ENCODE assay signal across 33 cellular contexts in genomic region chr6:105705608-105706007, GRCh38.
"Had no signal": no experiment of that assay in that cellular context is flagged by ENCODE, and none has a peak within 500 bp of the region (broad histone marks: within the 10 kb centered on the region; RNA-seq: fewer than 3 reads in every experiment).

No MANE protein-coding gene starts in this region.

- H3K27me3 ChIP-seq: adrenal gland, ascending aorta, body of pancreas, brain microvascular endothelial cell, breast epithelium, cardiac muscle cell had no signal

- H3K4me1 ChIP-seq: adrenal gland, ascending aorta, body of pancreas, breast epithelium had no signal

- FAIRE-seq: astrocyte, bronchial epithelial cell had no signal

- DNase-seq: activated effector memory CD4-positive, alpha-beta T cell treated with anti-CD3 and anti-CD28 coated beads, Interleukin-2, amount 50 U/mL, for 16 hours; activated effector memory CD4-positive, alpha-beta T cell treated with Interleukin-2 at 50 U/mL for 16 hours; activated gamma-delta T cell; activated gamma-delta T cell treated with Interleukin-2 at 50 U/mL for 16 hours; activated naive CD4-positive, alpha-beta T cell treated with anti-CD3 and anti-CD28 coated beads for 36 hours; activated naive CD4-positive, alpha-beta T cell treated with anti-CD3 and anti-CD28 coated beads, Interleukin-2, amount 10 ng/mL, durations not matched to agents 7 days and 5 days; activated naive CD4-positive, alpha-beta T cell treated with anti-CD3 and anti-CD28 coated beads, Interleukin-2, amount 50 U/mL, for 16 hours; activated naive CD4-positive, alpha-beta T cell treated with Interleukin-2 at 50 U/mL for 16 hours; activated naive CD8-positive, alpha-beta T cell treated with anti-CD3 and anti-CD28 coated beads for 36 hours; activated naive CD8-positive, alpha-beta T cell treated with anti-CD3 and anti-CD28 coated beads, Interleukin-2, amount 10 ng/mL, durations not matched to agents 7 days and 5 days; activated naive CD8-positive, alpha-beta T cell treated with anti-CD3 and anti-CD28 coated beads, Interleukin-2, amount 50 U/mL, for 24 hours; activated T-cell treated with anti-CD3 and anti-CD28 coated beads, Interleukin-2, amount 50 U/mL, for 1 hour; activated T-cell treated with anti-CD3 and anti-CD28 coated beads, Interleukin-2, amount 50 U/mL, for 24 hours; activated T-cell treated with anti-CD3 and anti-CD28 coated beads, Interleukin-2, amount 50 U/mL, for 4 hours; activated T-cell treated with anti-CD3 and anti-CD28 coated beads, Interleukin-2, amount 50 U/mL, for 48 hours; activated T-cell treated with anti-CD3 and anti-CD28 coated beads, Interleukin-2, amount 50 U/mL, for 72 hours; adrenal gland; amniotic stem cell; amygdala; anterior cingulate cortex; aorta; body of pancreas; brain microvascular endothelial cell; caudate nucleus; central memory CD4-positive, alpha-beta T cell; cerebellar nuclear complex had no signal

- H3K9me3 ChIP-seq: adrenal gland, ascending aorta, body of pancreas, breast epithelium had no signal

- H3K36me3 ChIP-seq: adrenal gland, ascending aorta, brain microvascular endothelial cell, breast epithelium, cardiac muscle cell had no signal

- H3K4me3 ChIP-seq: adrenal gland, ascending aorta, body of pancreas, breast epithelium, cardiac muscle cell had no signal

- H3K27ac ChIP-seq: adrenal gland, ascending aorta, body of pancreas, brain microvascular endothelial cell, breast epithelium, cardiac muscle cell had no signal

- ATAC-seq: activated naive CD4-positive, alpha-beta T cell treated with anti-CD3 and anti-CD28 coated beads, Interleukin-2, amount 50 U/mL, for 72 hours; activated naive CD8-positive, alpha-beta T cell treated with anti-CD3 and anti-CD28 coated beads, Interleukin-2, amount 50 U/mL, for 24 hours; activated T-cell treated with anti-CD3 and anti-CD28 coated beads, Interleukin-2, amount 50 U/mL, for 4 hours; activated T-cell treated with anti-CD3 and anti-CD28 coated beads, Interleukin-2, amount 50 U/mL, for 72 hours; activated T-helper 17 cell treated with anti-CD3 and anti-CD28 coated beads, Interleukin-2, amount 50 U/mL, for 72 hours; body of pancreas had no signal
